ENCODE assay signal across 22 cellular contexts in genomic region chr3:60953406-60953805, GRCh38.
DNase-seq lines count a peak whose midpoint lies in the region; ATAC-seq and FAIRE-seq lines count a peak whose summit lies in the region.
"Had no signal": no experiment of that assay in that cellular context is flagged by ENCODE, and none has a peak within 500 bp of the region (broad histone marks: within the 10 kb centered on the region; RNA-seq: fewer than 3 reads in every experiment).

No MANE protein-coding gene starts in this region.

- ATAC-seq in right cardiac atrium, result no peak
- no peak for ATAC-seq in HG03135 (IDR thresholded peaks at IDR 0.05; ENCODE audit: unreplicated experiment)
- no peak for ATAC-seq in GM21367 (IDR thresholded peaks at IDR 0.05; ENCODE audit: unreplicated experiment)
- ATAC-seq: mucosa of descending colon; stimulated activated effector memory CD8-positive, alpha-beta T cell treated with anti-CD3 and anti-CD28 coated beads, Interleukin-12 subunit alpha, Interleukin-12 subunit beta, amount 100 ng/mL, for 72 hours had no signal

- H3K4me1 ChIP-seq in mesenchymal stem cell (ENCODE audit: control insufficient read depth, insufficient read depth, low read depth, low read length) (no peaks in the 10 kb centered on the region), right cardiac atrium (ENCODE audit: control insufficient read depth, insufficient read depth, low read length) (no peaks in the 10 kb centered on the region)
- H3K4me1 ChIP-seq: esophagus squamous epithelium, SJSA1, testis had no signal

- H3K4me3 ChIP-seq in mesenchymal stem cell (ENCODE audit: insufficient read depth in 1 of 2, low read depth in 1 of 2, low read length in 2 of 2), result peak overlapping the region in 1 of 2 experiments; percentile 44
- H3K4me3 ChIP-seq in right cardiac atrium (ENCODE audit: low read length), result no peak overlapping the region
- H3K4me3 ChIP-seq: esophagus squamous epithelium, mucosa of descending colon, SJSA1, testis had no signal

- no peak overlapping the region for H2AFZ ChIP-seq in mesenchymal stem cell (ENCODE audit: low read depth, low read length)

- no peak overlapping the region for H3K4ac ChIP-seq in mesenchymal stem cell (ENCODE audit: low read depth in 1 of 2, low read length in 2 of 2)

- no peak overlapping the region for H2BK120ac ChIP-seq in mesenchymal stem cell (ENCODE audit: low read depth, low read length)

- H3K36me3 ChIP-seq in mesenchymal stem cell (ENCODE audit: control insufficient read depth in 1 of 2, insufficient read depth in 2 of 2, low read depth in 1 of 2, low read length in 2 of 2), result no peaks in the 10 kb centered on the region
- H3K36me3 ChIP-seq: esophagus squamous epithelium, SJSA1 had no signal

- H4K91ac ChIP-seq in mesenchymal stem cell (ENCODE audit: low read length), result no peak overlapping the region

- H2BK12ac ChIP-seq in mesenchymal stem cell (ENCODE audit: low read length in 2 of 2), result no peak overlapping the region

- intact Hi-C loops in right cardiac atrium (cut with DNase I), result no loop called here

- no peaks in the 10 kb centered on the region for H3K27me3 ChIP-seq in mesenchymal stem cell (ENCODE audit: control insufficient read depth in 1 of 2, insufficient read depth in 1 of 2, low read length in 2 of 2)
- H3K27me3 ChIP-seq in right cardiac atrium (ENCODE audit: control insufficient read depth, insufficient read depth), result no peaks in the 10 kb centered on the region
- H3K27me3 ChIP-seq: esophagus squamous epithelium, SJSA1, testis had no signal

- no peak overlapping the region for H3K18ac ChIP-seq in mesenchymal stem cell (ENCODE audit: low read depth in 1 of 2, low read length in 2 of 2)

- no peak overlapping the region for H2AK5ac ChIP-seq in mesenchymal stem cell (ENCODE audit: low read length, severe bottlenecking)

- no peak overlapping the region for H3K14ac ChIP-seq in mesenchymal stem cell (ENCODE audit: low read length in 2 of 2)

- no peak overlapping the region for H3K23ac ChIP-seq in mesenchymal stem cell (ENCODE audit: low read length in 2 of 2)

- FAIRE-seq in endometrium (lab: Jason Lieb, UNC), result peak; percentile 94
- FAIRE-seq: G401.6, GM18507 had no signal

- peak; percentile 40 for DNase-seq in EH (ENCODE audit: low read depth)
- peak; percentile 4 for DNase-seq in RKO (ENCODE audit: low spot score)
- DNase-seq in mesenchymal stem cell, result no peak
- no peak for DNase-seq in NCI-H2227 treated with DMSO at 0.1 percent for 48 hours (lab: John Stamatoyannopoulos, UW)
- DNase-seq in right cardiac atrium, result no peak
- DNase-seq: activated CD4-positive, alpha-beta T cell treated with anti-CD3 and anti-CD28 coated beads for 4 hours; activated naive CD4-positive, alpha-beta T cell treated with Interleukin-2 at 50 U/mL for 16 hours; activated T-cell treated with anti-CD3 and anti-CD28 coated beads, Interleukin-2, amount 50 U/mL, for 48 hours; amygdala; CD4-positive, alpha-beta T cell; esophagus squamous epithelium; head of caudate nucleus; mucosa of descending colon; NCI-H510A treated with DMSO at 0.1 percent for 48 hours; testis had no signal

- no peak overlapping the region for H3K4me2 ChIP-seq in mesenchymal stem cell (ENCODE audit: low read length, poor library complexity, severe bottlenecking)

- peak overlapping the region; percentile 62 for H3K9ac ChIP-seq in mesenchymal stem cell (ENCODE audit: low read length)

- H2BK15ac ChIP-seq in mesenchymal stem cell (ENCODE audit: low read depth, poor library complexity, severe bottlenecking), result no peak overlapping the region

- H3K27ac ChIP-seq in mesenchymal stem cell (ENCODE audit: low read length, poor library complexity, severe bottlenecking) (no peak overlapping the region), right cardiac atrium (ENCODE audit: low read length) (no peak overlapping the region)
- H3K27ac ChIP-seq: esophagus squamous epithelium, SJSA1, testis had no signal

- no peaks in the 10 kb centered on the region for H3K9me3 ChIP-seq in mesenchymal stem cell (ENCODE audit: control insufficient read depth, low read length)
- H3K9me3 ChIP-seq in right cardiac atrium (ENCODE audit: control insufficient read depth, low read length), result no peaks in the 10 kb centered on the region
- H3K9me3 ChIP-seq: esophagus squamous epithelium, mucosa of descending colon, SJSA1, testis had no signal

- H2BK5ac ChIP-seq in mesenchymal stem cell (ENCODE audit: low read depth, low read length, poor library complexity, severe bottlenecking), result no peak overlapping the region

- H3K79me1 ChIP-seq in mesenchymal stem cell (replicated peaks; ENCODE audit: low read length, poor library complexity, severe bottlenecking), result no peaks in the 10 kb centered on the region

- 84% methylated on average over 5 of the region's 5 CpGs for WGBS in mesenchymal stem cell
- 52% methylated on average over 5 of the region's 5 CpGs for WGBS in right cardiac atrium

- H4K8ac ChIP-seq in mesenchymal stem cell (ENCODE audit: low read length), result no peak overlapping the region

Comparison
In these comparisons a context has a peak if more than half of its experiments do, and no peak if none do; other contexts are left out.
1. DNase-seq: peak in EH (single experiment) and RKO (single experiment); none in mesenchymal stem cell (single experiment), NCI-H2227 treated with DMSO at 0.1 percent for 48 hours (single experiment) and right cardiac atrium (0 of 3).